6 cellular contexts compared by ENCODE assay signal in the genomic region with DNA sequence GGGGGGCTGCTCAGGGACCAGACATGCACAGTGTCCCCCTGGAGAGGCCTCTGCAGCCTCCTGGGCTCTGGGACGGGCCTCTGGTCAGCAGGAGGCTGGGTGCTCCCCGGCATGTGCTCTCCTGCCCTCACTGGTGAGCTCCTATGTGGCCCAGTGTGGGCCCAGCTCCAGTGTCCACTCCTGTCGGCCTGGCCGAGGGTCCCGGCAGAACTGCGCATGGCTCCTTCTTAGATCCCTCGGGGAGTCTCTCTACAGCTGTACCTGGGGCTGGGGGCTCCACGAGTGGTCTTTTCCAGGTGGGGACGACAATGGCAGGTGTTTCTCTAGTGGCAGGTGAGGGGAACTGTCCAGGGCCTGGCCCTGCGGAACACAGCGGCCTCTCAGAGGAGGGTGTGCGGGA.
DNase-seq lines count a peak whose midpoint lies in the region; ATAC-seq and TF ChIP-seq lines count a peak whose summit lies in the region.
"Not testable (repeated sequence)": the region's sequence is repeated elsewhere in the genome, so short reads cannot be mapped to it uniquely, and the experiment has no call there.

No MANE protein-coding gene starts in this region.

- H3K9me3 ChIP-seq in osteoblast (ENCODE audit: low read depth, low read length): not testable (repeated sequence)

- H3K27me3 Mint-ChIP-seq in chondrocyte (ENCODE audit: low read depth); memory B cell: not testable (repeated sequence)

- H3K27me3 ChIP-seq in osteoblast (ENCODE audit: insufficient read depth, low read length): not testable (repeated sequence)

- H3K4me1 ChIP-seq in osteoblast (ENCODE audit: insufficient read depth, low read length): not testable (repeated sequence)

- not testable (repeated sequence) for TF ChIP-seq CTCF in chondrocyte (IDR thresholded peaks at IDR 0.05); osteoblast (IDR thresholded peaks at IDR 0.05; ENCODE audit: extremely low read depth, low read depth, low read length)

- not testable (repeated sequence) for H3K79me2 ChIP-seq in osteoblast (ENCODE audit: insufficient read depth, low read length)

- H3K4me2 ChIP-seq in osteoblast (ENCODE audit: insufficient read depth, low read length): not testable (repeated sequence)

- H3K4me3 Mint-ChIP-seq in chondrocyte (ENCODE audit: unreplicated experiment): not testable (repeated sequence)
- peak overlapping the region; percentile 24 for H3K4me3 Mint-ChIP-seq in memory B cell

- not testable (repeated sequence) for H3K36me3 Mint-ChIP-seq in chondrocyte (ENCODE audit: low read depth); memory B cell

- intact Hi-C loops in sciatic nerve (cut with DNase I): not testable (repeated sequence)

- H3K9me3 Mint-ChIP-seq in chondrocyte (ENCODE audit: low read depth): peaks cover 39% of the 10 kb centered on the region
- H3K9me3 Mint-ChIP-seq in memory B cell: not testable (repeated sequence)

- peak overlapping the region; percentile 48; the same call in 1 of the 2 replicates for H3K4me3 ChIP-seq in GM08714 (ENCODE audit: low read length)
- H3K4me3 ChIP-seq in osteoblast (ENCODE audit: insufficient read depth, low read length): not testable (repeated sequence)

- not testable (repeated sequence) for H3K27ac Mint-ChIP-seq in chondrocyte (ENCODE audit: unreplicated experiment); memory B cell

- H3K27ac ChIP-seq in osteoblast (ENCODE audit: low read depth, low read length): not testable (repeated sequence)

- not testable (repeated sequence) for H3K36me3 ChIP-seq in osteoblast (ENCODE audit: insufficient read depth, low read length)

- not testable (repeated sequence) for H4K20me1 ChIP-seq in osteoblast (ENCODE audit: insufficient read depth, low read length)

- peak; percentile 6 for DNase-seq in activated CD8-positive, alpha-beta memory T cell treated with anti-CD3 and anti-CD28 coated beads, Interleukin-2, amount 50 U/mL, for 4 hours
- DNase-seq in chondrocyte (ENCODE audit: low spot score) (peak; percentile 44), osteoblast (ENCODE audit: insufficient read length, low spot score, missing footprints) (peak; percentile 32), sciatic nerve (ENCODE audit: low spot score) (peak; percentile 23)
- not testable (repeated sequence) for DNase-seq in memory B cell (ENCODE audit: low spot score in 2 of 2)

- ATAC-seq in memory B cell (ENCODE audit: low read depth); sciatic nerve: not testable (repeated sequence)

- not testable (repeated sequence) for H3K4me1 Mint-ChIP-seq in chondrocyte (ENCODE audit: low read depth); memory B cell

- not testable (repeated sequence) for H2AFZ ChIP-seq in osteoblast (ENCODE audit: low read length)
